8 cellular contexts compared by ENCODE assay signal in the genomic region with DNA sequence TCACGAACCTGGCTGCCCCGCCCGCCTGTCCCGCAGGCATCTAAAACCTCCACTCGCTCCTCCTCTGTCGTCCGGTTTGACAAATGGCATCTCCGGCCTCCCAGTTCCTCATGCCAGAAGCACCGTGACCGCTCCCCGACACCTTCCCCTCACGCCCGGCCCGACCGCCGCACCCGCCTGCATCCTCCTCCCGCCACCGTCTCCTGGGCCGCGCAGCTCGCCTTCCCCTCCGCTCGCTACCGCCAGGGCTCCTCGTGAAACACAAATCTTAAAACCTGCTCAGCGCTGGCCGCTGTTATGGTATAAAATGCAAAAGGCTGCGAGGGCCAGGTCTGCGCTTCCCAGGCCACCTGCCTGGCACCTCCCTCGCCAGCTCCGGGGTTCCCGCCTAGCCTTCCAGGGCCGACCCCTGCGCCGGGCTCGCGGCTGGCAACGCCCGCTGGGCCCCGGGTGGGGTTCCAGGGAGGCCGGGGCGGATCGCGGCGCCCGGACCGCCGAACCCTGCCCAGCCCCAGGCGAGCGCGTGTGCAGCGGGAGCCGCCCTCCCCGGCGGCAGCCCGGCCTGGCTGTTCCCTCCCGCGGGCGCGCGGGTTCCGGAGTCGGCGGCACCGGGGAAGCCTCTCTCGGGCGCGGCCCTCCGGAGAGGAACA. TPM values are rescaled to one million over a fixed set of nuclear protein-coding genes. Genes with fewer than 3 reads are reported as not detected.
DNase-seq lines count a peak whose midpoint lies in the region; ATAC-seq lines count a peak whose summit lies in the region.

No MANE protein-coding gene starts in this region.

- DNase-seq in NCI-H2227 (lab: John Stamatoyannopoulos, UW; ENCODE audit: unreplicated experiment) (peak; percentile 67), NCI-H2227 treated with DMSO at 0.1 percent for 48 hours (lab: John Stamatoyannopoulos, UW) (no peak), SW480 (ENCODE audit: low spot score) (peak; percentile 54)
- peak; percentile 30 for DNase-seq in effector CD4-positive, alpha-beta T cell

- H3K4me3 ChIP-seq in mononuclear cell (ENCODE audit: low read length), result peak overlapping the region; percentile 84
- H3K4me3 ChIP-seq in urinary bladder (ENCODE audit: low read depth, low read length), result peak overlapping the region; percentile 91

- peak overlapping the region; percentile 64 for H3K27ac ChIP-seq in urinary bladder (ENCODE audit: low read depth)

- H3K36me3 ChIP-seq in urinary bladder (ENCODE audit: insufficient read depth), result peaks cover 5% of the 10 kb centered on the region

- H3K27me3 ChIP-seq in mononuclear cell (ENCODE audit: insufficient read depth, low read length), result no peaks in the 10 kb centered on the region

- ATAC-seq in HG02884 (IDR thresholded peaks at IDR 0.05; ENCODE audit: unreplicated experiment), result peak; percentile 3
- no peak for ATAC-seq in HG03378 (IDR thresholded peaks at IDR 0.05; ENCODE audit: unreplicated experiment)

- H3K4me1 ChIP-seq in mononuclear cell (ENCODE audit: insufficient read depth, low read length), result peaks cover 23% of the 10 kb centered on the region
- no peaks in the 10 kb centered on the region for H3K4me1 ChIP-seq in urinary bladder (ENCODE audit: insufficient read depth)

- H3K9me3 ChIP-seq in mononuclear cell (ENCODE audit: low read depth, low read length), result no peaks in the 10 kb centered on the region

- WGBS in urinary bladder, result under 1% methylated on average over 70 of the region's 70 CpGs

RNA-seq across cellular contexts. Expression of a gene that starts 0.5 kb away (rescaled TPM):
- total RNA-seq in mononuclear cell (40.0 TPM), urinary bladder (29.2 TPM)
- polyA plus RNA-seq in urinary bladder, result 81.7 TPM

RNA-seq across cellular contexts. Expression of a gene that starts 0.9 kb away (rescaled TPM):
- total RNA-seq in mononuclear cell, result 26.2 TPM
- total RNA-seq in urinary bladder, result 29.5 TPM
- 82.0 TPM for polyA plus RNA-seq in urinary bladder

RNA-seq across cellular contexts. Expression of a gene that starts 8.9 kb away (rescaled TPM):
- total RNA-seq in mononuclear cell (17.1 TPM), urinary bladder (21.9 TPM)
- 98.2 TPM for polyA plus RNA-seq in urinary bladder

RNA-seq across cellular contexts. Expression of a gene that starts 9.3 kb away (rescaled TPM):
- 13.3 TPM for total RNA-seq in mononuclear cell
- 8.1 TPM for total RNA-seq in urinary bladder
- 6.3 TPM for polyA plus RNA-seq in urinary bladder

RNA-seq across cellular contexts. Expression of a gene that starts 10.5 kb away (rescaled TPM):
- total RNA-seq in mononuclear cell (17.6 TPM), urinary bladder (19.1 TPM)
- 121 TPM for polyA plus RNA-seq in urinary bladder
